1 cellular context compared by ENCODE assay signal in the genomic region with DNA sequence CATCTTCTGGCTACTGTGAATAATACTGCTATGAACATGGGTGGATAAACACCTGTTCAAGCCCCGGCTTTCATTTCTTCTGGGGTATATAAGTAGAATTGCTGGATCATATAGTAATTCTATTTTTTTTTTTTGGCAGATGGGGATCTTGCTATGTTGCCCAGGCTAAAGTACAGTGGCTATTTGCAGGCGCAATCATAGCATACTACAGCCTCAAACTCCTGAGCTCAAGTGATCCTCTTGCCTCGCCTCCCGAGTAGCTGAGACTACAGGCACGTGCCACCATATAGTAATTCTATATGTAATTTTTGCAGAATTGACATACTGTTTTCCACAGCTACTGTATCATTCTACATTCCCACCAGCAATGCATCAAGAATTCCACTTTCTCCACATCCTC.
TF ChIP-seq lines count a peak whose summit lies in the region.

No MANE protein-coding gene starts in this region.

TF ChIP-seq in WTC11, 78 proteins besides CTCF, POLR2A, EP300 and RAD21 (continued from another document):
- TF ChIP-seq, protein P1, sequence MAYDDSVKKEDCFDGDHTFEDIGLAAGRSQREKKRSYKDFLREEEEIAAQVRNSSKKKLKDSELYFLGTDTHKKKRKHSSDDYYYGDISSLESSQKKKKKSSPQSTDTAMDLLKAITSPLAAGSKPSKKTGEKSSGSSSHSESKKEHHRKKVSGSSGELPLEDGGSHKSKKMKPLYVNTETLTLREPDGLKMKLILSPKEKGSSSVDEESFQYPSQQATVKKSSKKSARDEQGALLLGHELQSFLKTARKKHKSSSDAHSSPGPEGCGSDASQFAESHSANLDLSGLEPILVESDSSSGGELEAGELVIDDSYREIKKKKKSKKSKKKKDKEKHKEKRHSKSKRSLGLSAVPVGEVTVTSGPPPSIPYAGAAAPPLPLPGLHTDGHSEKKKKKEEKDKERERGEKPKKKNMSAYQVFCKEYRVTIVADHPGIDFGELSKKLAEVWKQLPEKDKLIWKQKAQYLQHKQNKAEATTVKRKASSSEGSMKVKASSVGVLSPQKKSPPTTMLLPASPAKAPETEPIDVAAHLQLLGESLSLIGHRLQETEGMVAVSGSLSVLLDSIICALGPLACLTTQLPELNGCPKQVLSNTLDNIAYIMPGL (CRISPR knock-in tag; IDR thresholded peaks at IDR 0.05), result no peak
- TF ChIP-seq ESRRA (CRISPR knock-in tag; IDR thresholded peaks at IDR 0.05; ENCODE audit: borderline replicate concordance), result no peak
- TF ChIP-seq MYBL2 (CRISPR knock-in tag; IDR thresholded peaks at IDR 0.05), result no peak
- TF ChIP-seq TCF7 (CRISPR knock-in tag; IDR thresholded peaks at IDR 0.05; ENCODE audit: low read depth), result no peak
- TF ChIP-seq ATF1 (CRISPR knock-in tag; IDR thresholded peaks at IDR 0.05), result no peak
